12 cellular contexts compared by ENCODE assay signal in the genomic region with DNA sequence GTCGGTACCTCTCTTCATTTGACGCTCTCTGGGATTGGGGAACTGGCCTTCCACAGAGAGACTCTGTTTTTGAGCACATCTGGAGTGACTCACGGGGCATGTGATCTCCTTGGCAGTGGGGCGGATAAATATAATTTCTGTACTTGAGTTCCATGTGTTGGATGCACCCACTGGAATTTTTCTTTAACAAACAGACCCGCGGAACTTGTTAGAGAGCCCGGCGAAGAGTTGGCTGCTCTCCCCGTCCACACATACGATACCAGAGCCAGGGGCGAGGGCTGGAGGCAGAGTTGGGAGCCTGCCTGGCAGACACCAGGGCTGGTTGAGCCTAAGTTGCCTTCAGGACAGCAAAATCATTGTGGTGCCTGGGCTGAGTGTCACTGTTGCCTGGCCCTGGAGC. TPM values are rescaled to one million over a fixed set of nuclear protein-coding genes. Genes with fewer than 3 reads are reported as not detected.
DNase-seq lines count a peak whose midpoint lies in the region; ATAC-seq and TF ChIP-seq lines count a peak whose summit lies in the region.
"Had no signal": no experiment of that assay in that cellular context is flagged by ENCODE, and none has a peak within 500 bp of the region (broad histone marks: within the 10 kb centered on the region; RNA-seq: fewer than 3 reads in every experiment).

FAM180A (minus strand) TSS at position 44 of the 400 bp plus-strand sequence. CDS start 233 bp downstream, outside the sequence.

- no peaks in the 10 kb centered on the region for H3K9me3 ChIP-seq in psoas muscle
- H3K9me3 ChIP-seq: BE2C had no signal

- peaks cover 4% of the 10 kb centered on the region for H3K4me1 Mint-ChIP-seq in progenitor cell of endocrine pancreas (ENCODE audit: low read depth)

- no peaks in the 10 kb centered on the region for H3K36me3 ChIP-seq in psoas muscle (ENCODE audit: insufficient read depth in 1 of 2, low read depth in 1 of 2)
- H3K36me3 ChIP-seq: BE2C had no signal

- WGBS in psoas muscle, 3 donors = 15 to 35% (median 25%) methylated on average over 11 of the region's 11 CpGs

- H3K4me3 ChIP-seq in AG09309 (ENCODE audit: control insufficient read depth, low read depth, low read length) = peak within 1 kb of the TSS; percentile 38
- H3K4me3 ChIP-seq in psoas muscle = peak within 1 kb of the TSS; percentile 4

- H3K4me1 ChIP-seq in psoas muscle = no peaks in the 10 kb centered on the region
- H3K4me1 ChIP-seq: BE2C, parathyroid adenoma had no signal

- H3K4me3 Mint-ChIP-seq in progenitor cell of endocrine pancreas (ENCODE audit: low read depth) = no peak within 1 kb of the TSS

- no peaks in the 10 kb centered on the region for H3K27me3 ChIP-seq in psoas muscle (ENCODE audit: insufficient read depth in 3 of 3, low read length in 2 of 3)
- H3K27me3 ChIP-seq: BE2C had no signal

- H3K27me3 Mint-ChIP-seq in progenitor cell of endocrine pancreas = no peaks in the 10 kb centered on the region

- intact Hi-C loops in Right ventricle myocardium inferior (cut with DNase I) (loop anchor here (2.0 kb wide), 2 partner anchors 20 to 66 kb away; no protein-coding TSS in a partner anchor), psoas muscle (cut with DNase I) (no loop called here)

- H3K27ac ChIP-seq in psoas muscle = peak within 1 kb of the TSS; percentile 36
- H3K27ac ChIP-seq: KMS-11, parathyroid adenoma had no signal

- no peaks in the 10 kb centered on the region for H3K9me3 Mint-ChIP-seq in progenitor cell of endocrine pancreas (ENCODE audit: low read depth)

- TF ChIP-seq CTCF in AG09309 (IDR thresholded peaks at IDR 0.05; ENCODE audit: control insufficient read depth, insufficient read depth, low read depth, low read length, missing control alignments) (no peak), psoas muscle (IDR thresholded peaks at IDR 0.05) (no peak), progenitor cell of endocrine pancreas (IDR thresholded peaks at IDR 0.05; ENCODE audit: unreplicated experiment) (no peak)

- peak; percentile 69 for DNase-seq in AG09309 (ENCODE audit: low read depth)
- peak; percentile 67 for DNase-seq in amniotic epithelial cell (ENCODE audit: low read depth)
- peak; percentile 83 for DNase-seq in Right ventricle myocardium inferior (ENCODE audit: missing footprints)
- DNase-seq in psoas muscle = peak; percentile 62
- DNase-seq in NCI-H748 (lab: John Stamatoyannopoulos, UW; ENCODE audit: unreplicated experiment) = no peak
- DNase-seq in progenitor cell of endocrine pancreas (ENCODE audit: low spot score, unreplicated experiment) = no peak
- DNase-seq: BE2C, cerebellar nuclear complex had no signal

- no peaks in the 10 kb centered on the region for H3K36me3 Mint-ChIP-seq in progenitor cell of endocrine pancreas (ENCODE audit: insufficient read depth)

- no peak within 1 kb of the TSS for H3K27ac Mint-ChIP-seq in progenitor cell of endocrine pancreas

- peak; percentile 79 for ATAC-seq in Right ventricle myocardium inferior
- peak; percentile 23 to 65 (median 48) for ATAC-seq in psoas muscle
- ATAC-seq in HG03439 (IDR thresholded peaks at IDR 0.05; ENCODE audit: unreplicated experiment) = no peak
- ATAC-seq in GM19467 (IDR thresholded peaks at IDR 0.05; ENCODE audit: unreplicated experiment) = no peak

RNA-seq across cellular contexts. Expression of gene FAM180A, which starts in this region (rescaled TPM):
- total RNA-seq in Right ventricle myocardium inferior (6.1 TPM), psoas muscle (1 to 10 TPM in 1 of 4 donors, under 1 TPM in 1, not detected in 2; 0.42 to 1.8 TPM), progenitor cell of endocrine pancreas (not detected in 2 replicates)
- polyA plus RNA-seq in psoas muscle = under 1 TPM; 0.07 to 0.13 (median 0.12) TPM

Comparison
In these comparisons a context has a peak if more than half of its experiments do, and no peak if none do; other contexts are left out.
1. DNase-seq: peak in AG09309 (single experiment), amniotic epithelial cell (single experiment), Right ventricle myocardium inferior (single experiment) and psoas muscle (2 of 2); none in NCI-H748 (single experiment) and progenitor cell of endocrine pancreas (single experiment).
2. ATAC-seq: peak in Right ventricle myocardium inferior (single experiment) and psoas muscle (4 of 4); none in HG03439 (single experiment) and GM19467 (single experiment).